1 cellular context compared by ENCODE assay signal in the genomic region with DNA sequence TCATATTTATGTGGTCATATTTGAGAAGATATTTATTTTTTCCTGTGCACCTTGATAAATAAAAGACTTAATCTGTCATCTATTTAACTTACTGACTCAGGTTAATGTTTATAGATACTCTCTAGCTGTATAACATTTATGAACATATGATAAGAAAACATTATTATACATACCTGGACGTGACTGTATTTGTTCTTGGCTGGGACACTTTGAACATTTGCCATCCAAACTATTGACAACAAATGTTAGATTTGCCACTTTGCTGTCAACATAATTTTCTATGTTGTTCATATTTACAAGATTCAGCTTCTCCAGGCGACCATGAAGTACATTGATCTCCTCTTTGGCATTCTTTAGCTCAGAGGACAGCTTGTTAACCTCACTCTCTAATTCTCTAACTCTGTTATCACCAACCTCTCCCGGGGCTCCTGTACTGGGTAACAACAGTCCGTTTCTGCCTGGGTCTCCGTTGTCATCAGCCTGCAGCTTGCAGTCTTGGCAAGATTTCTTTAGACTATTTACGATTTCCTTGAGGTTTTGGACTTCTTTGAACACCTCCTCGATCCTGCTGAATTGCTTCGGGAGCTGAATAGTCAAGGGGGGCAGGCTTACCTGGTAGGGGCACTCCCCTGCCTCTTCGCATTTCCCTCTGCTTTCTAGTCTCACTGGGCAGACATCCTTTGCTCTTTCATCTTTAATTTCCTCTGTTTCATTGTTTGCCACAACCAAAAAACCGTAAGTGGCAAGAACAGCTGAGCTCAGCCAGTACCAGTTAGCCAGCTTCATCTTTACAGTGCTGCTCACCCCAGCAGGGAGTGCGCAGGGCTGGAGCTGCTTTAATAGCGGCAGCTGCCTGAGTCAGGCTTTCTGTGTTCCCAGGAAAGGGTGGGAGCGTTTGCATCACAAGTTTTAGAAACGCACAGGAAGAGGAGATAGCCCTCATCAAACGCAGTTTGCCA.
TF ChIP-seq lines count a peak whose summit lies in the region.

A gene with protein sequence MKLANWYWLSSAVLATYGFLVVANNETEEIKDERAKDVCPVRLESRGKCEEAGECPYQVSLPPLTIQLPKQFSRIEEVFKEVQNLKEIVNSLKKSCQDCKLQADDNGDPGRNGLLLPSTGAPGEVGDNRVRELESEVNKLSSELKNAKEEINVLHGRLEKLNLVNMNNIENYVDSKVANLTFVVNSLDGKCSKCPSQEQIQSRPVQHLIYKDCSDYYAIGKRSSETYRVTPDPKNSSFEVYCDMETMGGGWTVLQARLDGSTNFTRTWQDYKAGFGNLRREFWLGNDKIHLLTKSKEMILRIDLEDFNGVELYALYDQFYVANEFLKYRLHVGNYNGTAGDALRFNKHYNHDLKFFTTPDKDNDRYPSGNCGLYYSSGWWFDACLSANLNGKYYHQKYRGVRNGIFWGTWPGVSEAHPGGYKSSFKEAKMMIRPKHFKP (minus strand): TSS at position 812 of the 959 bp plus-strand sequence. CDS start 26 bp downstream, at position 786.

TF ChIP-seq in IMR-90, 13 proteins besides CTCF, POLR2A, EP300 and RAD21:
- no peak for TF ChIP-seq MXI1 (IDR thresholded peaks at IDR 0.05; ENCODE audit: borderline replicate concordance, low read depth, low read length)
- TF ChIP-seq FOS (IDR thresholded peaks at IDR 0.05; ENCODE audit: low read depth, low read length), result no peak
- TF ChIP-seq, protein P1, sequence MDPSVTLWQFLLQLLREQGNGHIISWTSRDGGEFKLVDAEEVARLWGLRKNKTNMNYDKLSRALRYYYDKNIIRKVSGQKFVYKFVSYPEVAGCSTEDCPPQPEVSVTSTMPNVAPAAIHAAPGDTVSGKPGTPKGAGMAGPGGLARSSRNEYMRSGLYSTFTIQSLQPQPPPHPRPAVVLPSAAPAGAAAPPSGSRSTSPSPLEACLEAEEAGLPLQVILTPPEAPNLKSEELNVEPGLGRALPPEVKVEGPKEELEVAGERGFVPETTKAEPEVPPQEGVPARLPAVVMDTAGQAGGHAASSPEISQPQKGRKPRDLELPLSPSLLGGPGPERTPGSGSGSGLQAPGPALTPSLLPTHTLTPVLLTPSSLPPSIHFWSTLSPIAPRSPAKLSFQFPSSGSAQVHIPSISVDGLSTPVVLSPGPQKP (IDR thresholded peaks at IDR 0.05; ENCODE audit: borderline replicate concordance, low read depth, low read length), result no peak
- TF ChIP-seq CHD1 (IDR thresholded peaks at IDR 0.05; ENCODE audit: low read depth, low read length), result no peak
- no peak for TF ChIP-seq CEBPB (IDR thresholded peaks at IDR 0.05; ENCODE audit: low read depth, low read length)
- no peak for TF ChIP-seq BHLHE40 (IDR thresholded peaks at IDR 0.05; ENCODE audit: low read depth, low read length)
- TF ChIP-seq RFX5 (IDR thresholded peaks at IDR 0.05; ENCODE audit: low read depth, low read length), result no peak
- no peak for TF ChIP-seq NFE2L2 (IDR thresholded peaks at IDR 0.05; ENCODE audit: low read depth, low read length)
- no peak for TF ChIP-seq MAZ (IDR thresholded peaks at IDR 0.05; ENCODE audit: borderline replicate concordance, low read depth, low read length)
- no peak for TF ChIP-seq RCOR1 (IDR thresholded peaks at IDR 0.05; ENCODE audit: insufficient replicate concordance, low read length)
- no peak for TF ChIP-seq MAFK (IDR thresholded peaks at IDR 0.05; ENCODE audit: low read depth, low read length)
